In genomic region chr10:87863102-87863943, GRCh38 we compare ENCODE assay signal across 8 cellular contexts.
DNase-seq lines count a peak whose midpoint lies in the region; ATAC-seq and TF ChIP-seq lines count a peak whose summit lies in the region.

A gene with protein sequence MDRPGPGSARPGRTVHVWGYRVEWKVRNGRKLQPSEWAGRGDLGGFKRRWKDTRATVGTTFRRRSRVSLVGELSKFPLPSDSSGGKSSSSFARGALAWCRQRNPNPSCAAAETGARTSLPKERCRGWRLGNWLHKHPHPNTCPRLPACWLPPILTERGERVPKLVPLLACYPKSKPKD (minus strand): TSS chr10:87863533. CDS start chr10:87862487, 1,046 bp downstream.
TSS of gene PTEN (plus strand) at chr10:87863625. CDS start at chr10:87864470, 845 bp downstream.

- H3K4me3 ChIP-seq in cardiac fibroblast (replicated peaks in 1 of 2; ENCODE audit: low read depth in 2 of 2, low read length in 2 of 2): peak within 1 kb of the TSS; percentile 87 to 92

- H3K27ac ChIP-seq in 22Rv1: peak within 1 kb of the TSS; percentile 98

- DNase-seq in NCI-H2196 treated with DMSO at 0.1 percent for 48 hours (lab: John Stamatoyannopoulos, UW; ENCODE audit: unreplicated experiment) (peak; percentile 35), cardiac fibroblast (ENCODE audit: low read depth in 2 of 2) (peak; percentile 93 to 97), iris pigment epithelial cell (ENCODE audit: low read depth) (peak; percentile 94), smooth muscle cell of the brain vasculature (ENCODE audit: low read depth, low spot score) (peak; percentile 75)
- DNase-seq in activated CD4-positive, CD25-positive, alpha-beta regulatory T cell (lab: John Stamatoyannopoulos, UW): peak; percentile 53 to 71 (median 59)

- no peak for TF ChIP-seq CTCF in 22Rv1 (IDR thresholded peaks at IDR 0.05)
- TF ChIP-seq CTCF in cardiac fibroblast (IDR thresholded peaks at IDR 0.05; ENCODE audit: low read depth, low read length): no peak

- ATAC-seq in GM18520 (IDR thresholded peaks at IDR 0.05; ENCODE audit: unreplicated experiment): peak; percentile 35
- ATAC-seq in HG03095 (IDR thresholded peaks at IDR 0.05; ENCODE audit: unreplicated experiment): peak; percentile 36

Comparison
In these comparisons a context has a peak if more than half of its experiments do, and no peak if none do; other contexts are left out.
1. Peak in every context shown above with its lines: DNase-seq, ATAC-seq, H3K4me3 ChIP-seq and H3K27ac ChIP-seq.
2. DNase-seq: peak in every context shown above with its lines; median percentile 95 in cardiac fibroblast; 94 in iris pigment epithelial cell; 75 in smooth muscle cell of the brain vasculature; 59 in activated CD4-positive, CD25-positive, alpha-beta regulatory T cell; 35 in NCI-H2196 treated with DMSO at 0.1 percent for 48 hours.